Comparison of ENCODE assay signal across 1 cellular context in genomic region chr17:21218101-21218500, GRCh38.
TF ChIP-seq lines count a peak whose summit lies in the region.

No MANE protein-coding gene starts in this region.

TF ChIP-seq in HepG2, 621 proteins besides CTCF, POLR2A, EP300 and RAD21 (continued from another document):
- TF ChIP-seq, protein P1, sequence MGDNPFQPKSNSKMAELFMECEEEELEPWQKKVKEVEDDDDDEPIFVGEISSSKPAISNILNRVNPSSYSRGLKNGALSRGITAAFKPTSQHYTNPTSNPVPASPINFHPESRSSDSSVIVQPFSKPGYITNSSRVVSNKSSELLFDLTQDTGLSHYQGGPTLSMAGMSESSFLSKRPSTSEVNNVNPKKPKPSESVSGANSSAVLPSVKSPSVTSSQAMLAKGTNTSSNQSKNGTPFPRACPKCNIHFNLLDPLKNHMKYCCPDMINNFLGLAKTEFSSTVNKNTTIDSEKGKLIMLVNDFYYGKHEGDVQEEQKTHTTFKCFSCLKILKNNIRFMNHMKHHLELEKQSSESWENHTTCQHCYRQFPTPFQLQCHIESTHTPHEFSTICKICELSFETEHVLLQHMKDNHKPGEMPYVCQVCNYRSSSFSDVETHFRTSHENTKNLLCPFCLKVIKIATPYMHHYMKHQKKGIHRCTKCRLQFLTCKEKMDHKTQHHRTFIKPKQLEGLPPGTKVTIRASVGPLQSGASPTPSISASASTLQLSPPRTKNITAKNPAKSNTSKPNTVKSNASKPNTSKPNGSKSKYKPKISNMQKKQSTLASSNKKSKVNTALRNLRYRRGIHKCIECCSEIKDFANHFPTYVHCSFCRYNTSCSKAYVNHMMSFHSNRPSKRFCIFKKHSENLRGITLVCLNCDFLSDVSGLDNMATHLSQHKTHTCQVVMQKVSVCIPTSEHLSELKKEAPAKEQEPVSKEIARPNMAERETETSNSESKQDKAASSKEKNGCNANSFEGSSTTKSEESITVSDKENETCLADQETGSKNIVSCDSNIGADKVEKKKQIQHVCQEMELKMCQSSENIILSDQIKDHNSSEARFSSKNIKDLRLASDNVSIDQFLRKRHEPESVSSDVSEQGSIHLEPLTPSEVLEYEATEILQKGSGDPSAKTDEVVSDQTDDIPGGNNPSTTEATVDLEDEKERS (CRISPR knock-in tag; IDR thresholded peaks at IDR 0.05) = no peak
- TF ChIP-seq ZNF17 (CRISPR knock-in tag; IDR thresholded peaks at IDR 0.05) = no peak
- TF ChIP-seq NKX3-1 (CRISPR knock-in tag; IDR thresholded peaks at IDR 0.05) = no peak
- no peak for TF ChIP-seq ZNF572 (CRISPR knock-in tag; IDR thresholded peaks at IDR 0.05)
- no peak for TF ChIP-seq KDM1A (CRISPR knock-in tag; IDR thresholded peaks at IDR 0.05)
- TF ChIP-seq ETV5 (CRISPR knock-in tag; IDR thresholded peaks at IDR 0.05; ENCODE audit: borderline replicate concordance) = no peak
- no peak for TF ChIP-seq MATR3 (CRISPR knock-in tag; IDR thresholded peaks at IDR 0.05)
- TF ChIP-seq ZNF777 (CRISPR knock-in tag; IDR thresholded peaks at IDR 0.05) = no peak
- no peak for TF ChIP-seq CREBL2 (CRISPR knock-in tag; IDR thresholded peaks at IDR 0.05; ENCODE audit: borderline replicate concordance)
- TF ChIP-seq RARG (CRISPR knock-in tag; IDR thresholded peaks at IDR 0.05; ENCODE audit: low read depth) = no peak
- no peak for TF ChIP-seq NFYB (CRISPR knock-in tag; IDR thresholded peaks at IDR 0.05)
- TF ChIP-seq, protein P2, sequence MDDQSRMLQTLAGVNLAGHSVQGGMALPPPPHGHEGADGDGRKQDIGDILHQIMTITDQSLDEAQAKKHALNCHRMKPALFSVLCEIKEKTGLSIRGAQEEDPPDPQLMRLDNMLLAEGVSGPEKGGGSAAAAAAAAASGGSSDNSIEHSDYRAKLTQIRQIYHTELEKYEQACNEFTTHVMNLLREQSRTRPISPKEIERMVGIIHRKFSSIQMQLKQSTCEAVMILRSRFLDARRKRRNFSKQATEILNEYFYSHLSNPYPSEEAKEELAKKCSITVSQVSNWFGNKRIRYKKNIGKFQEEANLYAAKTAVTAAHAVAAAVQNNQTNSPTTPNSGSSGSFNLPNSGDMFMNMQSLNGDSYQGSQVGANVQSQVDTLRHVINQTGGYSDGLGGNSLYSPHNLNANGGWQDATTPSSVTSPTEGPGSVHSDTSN (CRISPR knock-in tag; IDR thresholded peaks at IDR 0.05; ENCODE audit: borderline replicate concordance) = no peak
